ENCODE assay signal across 28 cellular contexts in the genomic region with DNA sequence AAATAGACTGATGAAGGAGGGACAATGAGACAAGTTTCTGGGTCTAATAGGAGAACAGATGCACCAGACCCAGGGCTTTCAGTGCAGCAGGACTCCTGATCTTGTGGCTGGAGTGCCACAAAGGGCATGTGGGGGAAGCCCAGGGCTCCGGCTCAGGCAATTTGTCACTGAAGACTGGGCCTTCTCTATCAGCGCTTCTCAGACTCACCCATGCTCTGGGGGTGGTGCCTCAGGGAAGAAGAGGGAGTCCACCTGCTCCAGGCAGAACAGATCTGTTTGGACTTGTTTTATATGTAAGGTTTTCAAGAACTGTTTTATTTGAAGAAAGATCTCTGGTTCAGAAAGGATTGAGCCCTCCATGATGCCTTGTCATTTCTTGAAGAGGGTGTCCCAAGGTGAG.
"Had no signal": no experiment of that assay in that cellular context is flagged by ENCODE, and none has a peak within 500 bp of the region (broad histone marks: within the 10 kb centered on the region; RNA-seq: fewer than 3 reads in every experiment).

No MANE protein-coding gene starts in this region.

- H3K27ac Mint-ChIP-seq: mesothelial cell of epicardium; naive thymus-derived CD4-positive, alpha-beta T cell; neural progenitor cell had no signal

- H3K4me3 ChIP-seq: coronary artery, esophagus squamous epithelium, heart right ventricle, lower lobe of right lung, neural progenitor cell, prostate gland, right atrium auricular region, smooth muscle cell, stomach, thyroid gland, vagina had no signal

- H3K4me3 Mint-ChIP-seq: mesothelial cell of epicardium; naive thymus-derived CD4-positive, alpha-beta T cell; nephron; neural progenitor cell had no signal

- H3K9me3 Mint-ChIP-seq: mesothelial cell of epicardium; naive thymus-derived CD4-positive, alpha-beta T cell; neural progenitor cell had no signal

- H3K36me3 ChIP-seq: esophagus squamous epithelium, heart right ventricle, lower lobe of right lung, neural progenitor cell, prostate gland, right atrium auricular region, stomach, thyroid gland, vagina had no signal

- H3K36me3 Mint-ChIP-seq: mesothelial cell of epicardium; naive thymus-derived CD4-positive, alpha-beta T cell; neural progenitor cell had no signal

- FAIRE-seq: endometrium, islet of Langerhans had no signal

- DNase-seq: effector memory CD4-positive, alpha-beta T cell; erythroblast; esophagus squamous epithelium; foreskin melanocyte; glutamatergic neuron; heart right ventricle; hippocampal formation; left ventricle myocardium superior; lower lobe of right lung; naive thymus-derived CD4-positive, alpha-beta T cell; stimulated activated CD4-positive, alpha-beta T cell treated with anti-CD3 and anti-CD28 coated beads, Interleukin-12 subunit alpha, Interleukin-12 subunit beta, amount 100 ng/mL, for 4 hours; stimulated activated CD4-positive, alpha-beta T cell treated with anti-CD3 and anti-CD28 coated beads, Interleukin-1b, Interleukin-23, amount 100 ng/mL, for 48 hours; stimulated activated CD4-positive, alpha-beta T cell treated with anti-CD3 and anti-CD28 coated beads, Interleukin-4, amount 100 ng/mL, for 1 hour; stimulated activated CD8-positive, alpha-beta memory T cell treated with anti-CD3 and anti-CD28 coated beads, Interleukin-4, amount 100 ng/mL, for 48 hours; stimulated activated naive CD4-positive, alpha-beta T cell treated with Interleukin-2 at 50 U/mL for 16 hours; stomach; thyroid gland; trophoblast cell had no signal

- H3K27me3 ChIP-seq: neural progenitor cell, right atrium auricular region, stomach, thyroid gland, vagina had no signal
